ENCODE assay signal across 29 cellular contexts in the genomic region with DNA sequence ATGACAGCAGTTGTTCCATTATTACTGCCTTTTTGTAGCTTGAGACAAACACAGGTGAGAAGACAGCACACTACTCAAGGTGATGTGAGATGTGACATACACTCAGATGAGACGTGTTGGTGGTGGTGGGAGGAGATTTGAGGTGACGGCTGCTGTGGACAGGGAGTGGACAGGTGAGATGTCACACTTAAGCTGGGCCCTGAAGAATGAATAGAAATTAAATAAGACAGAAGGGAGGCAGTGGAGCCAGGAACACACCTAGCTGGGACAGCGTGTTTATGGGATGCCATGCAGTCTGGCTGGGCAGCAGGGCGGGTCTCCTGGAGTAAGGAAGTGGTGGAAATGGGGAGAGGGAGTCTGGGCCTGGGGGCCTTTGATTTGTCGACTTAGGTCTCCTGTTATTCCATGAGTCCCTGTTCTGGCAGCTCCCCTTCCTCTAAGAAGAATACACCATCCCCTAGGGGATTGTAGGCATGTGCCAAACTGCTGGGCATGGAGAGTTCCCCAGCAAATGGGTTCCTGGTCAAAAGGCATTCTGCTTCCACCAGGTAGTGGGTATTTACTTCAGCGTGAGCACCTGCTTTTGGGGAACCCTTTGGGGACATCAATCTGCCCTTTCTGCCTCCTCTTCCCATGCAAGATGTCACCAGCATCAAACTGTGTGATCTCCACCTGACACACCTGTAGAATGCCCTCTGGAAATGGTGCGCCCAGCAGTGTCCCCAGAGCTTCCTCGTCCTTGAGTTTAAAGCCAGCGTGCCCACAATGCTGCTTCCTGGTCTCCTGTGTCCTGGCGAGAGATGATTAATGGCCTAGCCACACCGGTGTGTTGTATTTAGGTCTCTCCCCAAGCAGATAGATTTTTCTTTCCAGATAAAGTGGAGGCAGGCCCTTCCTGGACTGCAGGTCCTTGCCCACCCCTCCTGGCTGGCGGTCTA.
"Had no signal": no experiment of that assay in that cellular context is flagged by ENCODE, and none has a peak within 500 bp of the region (broad histone marks: within the 10 kb centered on the region; RNA-seq: fewer than 3 reads in every experiment).

No MANE protein-coding gene starts in this region.

- H3K4me3 Mint-ChIP-seq: activated CD4-positive, alpha-beta T cell treated with anti-CD3 and anti-CD28 coated beads for 36 hours; activated naive CD4-positive, alpha-beta T cell treated with anti-CD3 and anti-CD28 coated beads for 36 hours; activated naive CD8-positive, alpha-beta T cell treated with anti-CD3 and anti-CD28 coated beads for 36 hours; activated T-helper 1 cell treated with anti-CD3 and anti-CD28 coated beads, Interleukin-12 subunit alpha, Interleukin-12 subunit beta, Interleukin-2, Interleukin-4 antibody, amounts not matched to agents 30 ng/mL and 10 ng/mL and 1 ng/mL, durations not matched to agents 14 hours and 24 hours and 36 hours; brain; effector memory CD8-positive, alpha-beta T cell; nephron; T-cell had no signal

- H3K27ac Mint-ChIP-seq: activated CD4-positive, alpha-beta T cell treated with anti-CD3 and anti-CD28 coated beads for 36 hours; activated naive CD4-positive, alpha-beta T cell treated with anti-CD3 and anti-CD28 coated beads for 36 hours; activated naive CD8-positive, alpha-beta T cell treated with anti-CD3 and anti-CD28 coated beads for 36 hours; activated T-helper 1 cell treated with anti-CD3 and anti-CD28 coated beads, Interleukin-12 subunit alpha, Interleukin-12 subunit beta, Interleukin-2, Interleukin-4 antibody, amounts not matched to agents 30 ng/mL and 10 ng/mL and 1 ng/mL, durations not matched to agents 14 hours and 24 hours and 36 hours; brain; effector memory CD8-positive, alpha-beta T cell; nephron; T-cell had no signal

- H3K4me1 ChIP-seq: adrenal gland, spleen, tibial nerve had no signal

- DNase-seq: activated CD4-positive, alpha-beta T cell treated with anti-CD3 and anti-CD28 coated beads for 36 hours; activated CD4-positive, CD25-positive, alpha-beta regulatory T cell; activated CD8-positive, alpha-beta memory T cell treated with anti-CD3 and anti-CD28 coated beads, Interleukin-2, amount 50 U/mL, for 4 hours; activated effector memory CD4-positive, alpha-beta T cell treated with anti-CD3 and anti-CD28 coated beads, Interleukin-2, amount 50 U/mL, for 16 hours; activated naive CD4-positive, alpha-beta T cell treated with anti-CD3 and anti-CD28 coated beads for 36 hours; activated naive CD8-positive, alpha-beta T cell treated with anti-CD3 and anti-CD28 coated beads for 36 hours; activated T-cell treated with anti-CD3 and anti-CD28 coated beads, Interleukin-2, amount 50 U/mL, for 1 hour; adrenal gland; aorta; dorsolateral prefrontal cortex; effector memory CD8-positive, alpha-beta T cell; foreskin fibroblast; hippocampal formation; kidney; mesendoderm; ovary; right cardiac atrium; spleen; stimulated activated naive CD4-positive, alpha-beta T cell treated with Interleukin-2 at 50 U/mL for 16 hours; T-cell had no signal

- H3K36me3 Mint-ChIP-seq: activated naive CD8-positive, alpha-beta T cell treated with anti-CD3 and anti-CD28 coated beads for 36 hours; brain; T-cell had no signal

- FAIRE-seq: endothelial cell of umbilical vein, kidney had no signal

- H3K27me3 ChIP-seq: adrenal gland, ovary had no signal

- H3K4me1 Mint-ChIP-seq: activated CD4-positive, alpha-beta T cell treated with anti-CD3 and anti-CD28 coated beads for 36 hours; activated naive CD8-positive, alpha-beta T cell treated with anti-CD3 and anti-CD28 coated beads for 36 hours; brain; nephron; T-cell had no signal

- ATAC-seq: activated CD4-positive, alpha-beta T cell treated with anti-CD3 and anti-CD28 coated beads for 36 hours; effector memory CD8-positive, alpha-beta T cell; left lobe of liver; right cardiac atrium; T-cell had no signal

- H3K4me3 ChIP-seq: adrenal gland, coronary artery, dorsolateral prefrontal cortex, lung, ovary, spleen, tibial nerve had no signal

- H3K36me3 ChIP-seq: adrenal gland, neutrophil, ovary, spleen, tibial nerve had no signal

- H3K27ac ChIP-seq: adrenal gland, coronary artery, dorsolateral prefrontal cortex, neutrophil, ovary, spleen, tibial nerve had no signal

- H3K9me3 ChIP-seq: adrenal gland, neutrophil, ovary, spleen, tibial nerve had no signal

- H3K9me3 Mint-ChIP-seq: activated naive CD4-positive, alpha-beta T cell treated with anti-CD3 and anti-CD28 coated beads for 36 hours; activated naive CD8-positive, alpha-beta T cell treated with anti-CD3 and anti-CD28 coated beads for 36 hours; activated T-helper 1 cell treated with anti-CD3 and anti-CD28 coated beads, Interleukin-12 subunit alpha, Interleukin-12 subunit beta, Interleukin-2, Interleukin-4 antibody, amounts not matched to agents 30 ng/mL and 10 ng/mL and 1 ng/mL, durations not matched to agents 14 hours and 24 hours and 36 hours; brain; effector memory CD8-positive, alpha-beta T cell; nephron; T-cell had no signal
